1 cellular context compared by ENCODE assay signal in genomic region chr1:156291226-156292061, GRCh38.
TF ChIP-seq lines count a peak whose summit lies in the region.

No MANE protein-coding gene starts in this region.

TF ChIP-seq in K562, 482 proteins besides CTCF, POLR2A, EP300 and RAD21:
- TF ChIP-seq PHF8 (IDR thresholded peaks at IDR 0.05; ENCODE audit: borderline replicate concordance, low read length): peak; percentile 69; the same call in 1 of the 2 replicates
- 0 out of 2 replicates have a peak, but pooled peaks have one; percentile 21 for TF ChIP-seq ZNF224 (CRISPR knock-in tag; IDR thresholded peaks at IDR 0.05)
- no peak for TF ChIP-seq GATAD2B (IDR thresholded peaks at IDR 0.05; ENCODE audit: borderline replicate concordance)
- TF ChIP-seq SUPT5H (IDR thresholded peaks at IDR 0.05): peak; percentile 28; the same call in 1 of the 2 replicates
- no peak for TF ChIP-seq RERE (CRISPR knock-in tag; IDR thresholded peaks at IDR 0.05; ENCODE audit: borderline replicate concordance)
- peak; percentile 75 for TF ChIP-seq TFAP4 (CRISPR knock-in tag; IDR thresholded peaks at IDR 0.05; ENCODE audit: borderline replicate concordance)
- peak; percentile 56 for TF ChIP-seq POLR2G (IDR thresholded peaks at IDR 0.05; ENCODE audit: low read depth, low read length)
- TF ChIP-seq USF1 (CRISPR knock-in tag; IDR thresholded peaks at IDR 0.05): 0 out of 2 replicates have a peak, but pooled peaks have one; percentile 28
- TF ChIP-seq MAX (CRISPR knock-in tag; IDR thresholded peaks at IDR 0.05): peak; percentile 80
- no peak for TF ChIP-seq SRSF3 (IDR thresholded peaks at IDR 0.05; ENCODE audit: insufficient read depth, low read length)
- TF ChIP-seq NRF1 (conservative IDR thresholded peaks at IDR 0.05 in 1 of 2, IDR thresholded peaks at IDR 0.05 in 1 of 2): peak; percentile 88 to 90
- peak; percentile 86 for TF ChIP-seq KDM5B (IDR thresholded peaks at IDR 0.05; ENCODE audit: insufficient replicate concordance, low read depth, low read length)
- no peak for TF ChIP-seq MAFK (IDR thresholded peaks at IDR 0.05; ENCODE audit: low read length)
- peak; percentile 39 for TF ChIP-seq ZFX (CRISPR knock-in tag; IDR thresholded peaks at IDR 0.05)
- TF ChIP-seq HLTF (IDR thresholded peaks at IDR 0.05): no peak
- peak; percentile 51 for TF ChIP-seq RBFOX2 (IDR thresholded peaks at IDR 0.05; ENCODE audit: low read depth, low read length)
